Comparison of ENCODE assay signal across 15 cellular contexts in the genomic region with DNA sequence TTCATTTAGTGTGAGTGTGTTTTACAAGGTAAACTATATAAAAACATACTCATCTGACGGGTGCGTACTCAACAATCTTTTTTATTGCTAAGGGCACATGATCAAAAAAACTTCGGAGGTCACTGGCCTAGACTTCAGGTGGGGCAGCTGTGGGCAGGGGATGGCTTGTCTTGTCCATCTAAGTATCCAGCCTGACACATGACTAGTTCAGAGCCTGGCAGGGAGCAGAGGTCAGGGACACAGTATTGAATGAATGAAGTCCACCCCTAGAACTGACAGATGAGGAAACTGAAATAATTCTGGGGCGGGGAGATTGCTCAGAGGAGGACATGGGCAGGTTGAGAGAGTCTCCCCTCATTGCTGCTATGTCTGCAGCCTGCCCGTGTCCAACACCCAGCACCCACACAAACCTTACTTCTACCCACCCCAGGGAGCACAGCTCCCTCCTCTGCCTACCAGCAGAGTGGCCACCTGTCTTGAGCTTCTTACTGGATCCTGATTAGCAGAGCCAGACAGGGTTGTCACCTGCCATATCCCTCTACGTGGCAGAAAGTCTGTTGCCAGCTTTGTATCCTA. TPM values are rescaled to one million over a fixed set of nuclear protein-coding genes. Genes with fewer than 3 reads are reported as not detected.
A peak's percentile ranks its signal among the peaks of the same experiment; 100 is the strongest.
DNase-seq lines count a peak whose midpoint lies in the region; ATAC-seq, FAIRE-seq and TF ChIP-seq lines count a peak whose summit lies in the region.
"Had no signal": no experiment of that assay in that cellular context is flagged by ENCODE, and none has a peak within 500 bp of the region (broad histone marks: within the 10 kb centered on the region; RNA-seq: fewer than 3 reads in every experiment).

No MANE protein-coding gene starts in this region.

- H4K20me1 ChIP-seq in OCI-LY3 (ENCODE audit: insufficient read depth, low read length) (no peaks in the 10 kb centered on the region), K562 (replicated peaks; ENCODE audit: control insufficient read depth, insufficient read depth, low read length) (no peaks in the 10 kb centered on the region)

- H3K9me3 ChIP-seq in OCI-LY3 (ENCODE audit: insufficient read depth, low read length) (no peaks in the 10 kb centered on the region), K562 (replicated peaks; ENCODE audit: control insufficient read depth, insufficient read depth, low read depth, low read length) (no peaks in the 10 kb centered on the region)
- H3K9me3 ChIP-seq: SJCRH30 had no signal

- peak overlapping the region; percentile 87 for H3K27ac Mint-ChIP-seq in Calu3 (ENCODE audit: unreplicated experiment)
- no peak overlapping the region for H3K27ac Mint-ChIP-seq in nephron progenitor cell
- no peak overlapping the region for H3K27ac Mint-ChIP-seq in activated T-helper 2 cell treated with anti-CD3 and anti-CD28 coated beads, Interferon-gamma antibody, Interleukin-2, Interleukin-4, amounts not matched to agents 10 μg/mL and 5 μg/mL and 100 μg/mL, durations not matched to agents 14 hours and 24 hours and 36 hours
- H3K27ac Mint-ChIP-seq: GM23338 had no signal

- ATAC-seq in K562: no peak
- ATAC-seq in HG02623 (IDR thresholded peaks at IDR 0.05; ENCODE audit: unreplicated experiment): no peak

- H3K9me3 Mint-ChIP-seq in Calu3 (ENCODE audit: low read depth, unreplicated experiment) (no peaks in the 10 kb centered on the region), nephron progenitor cell (no peaks in the 10 kb centered on the region)
- no peaks in the 10 kb centered on the region for H3K9me3 Mint-ChIP-seq in activated T-helper 2 cell treated with anti-CD3 and anti-CD28 coated beads, Interferon-gamma antibody, Interleukin-2, Interleukin-4, amounts not matched to agents 10 μg/mL and 5 μg/mL and 100 μg/mL, durations not matched to agents 14 hours and 24 hours and 36 hours
- H3K9me3 Mint-ChIP-seq: GM23338 had no signal

- POLR2A ChIA-PET in K562 (lab: Yijun Ruan, JAX): interaction anchor here (0.7 to 2.2 kb wide), 10 partner anchors 10 to 470 kb away, joined by 3 to 9 read pairs (median 4); a partner anchor contains a TSS

- WGBS in K562 (ENCODE audit: insufficient coverage, low coverage, missing lambda C conversion rate): 65% methylated on average over 6 of the region's 6 CpGs

- H3K27ac ChIP-seq in OCI-LY3 (ENCODE audit: low read length) (peak overlapping the region; percentile 2; the same call in 1 of the 2 replicates), K562 (ENCODE audit: extremely low read depth, low read depth, low read length) (no peak overlapping the region)
- H3K27ac ChIP-seq: SJCRH30 had no signal

- peak overlapping the region; percentile 99 for H3K4me2 ChIP-seq in OCI-LY3 (ENCODE audit: low read length)
- 0 out of 2 replicates have a peak overlapping the region, but pooled peaks have one; percentile 14 for H3K4me2 ChIP-seq in K562 (ENCODE audit: insufficient read depth, low read length)
- H3K4me2 ChIP-seq: GM23338 had no signal

- peaks cover 78% of the 10 kb centered on the region for H3K4me1 ChIP-seq in OCI-LY3 (ENCODE audit: low read length)
- H3K4me1 ChIP-seq in K562 (replicated peaks in 1 of 2; ENCODE audit: control insufficient read depth in 2 of 2, insufficient read depth in 2 of 2, low read length in 2 of 2): peaks cover 42 to 53% of the 10 kb centered on the region in 2 experiments; a peak in 4 of 5 replicates

- TF ChIP-seq POLR2A in K562 (conservative IDR thresholded peaks at IDR 0.05): no peak

- no peak for TF ChIP-seq RAD21 in K562 (CRISPR knock-in tag; conservative IDR thresholded peaks at IDR 0.05 in 1 of 2, IDR thresholded peaks at IDR 0.05 in 1 of 2)

- in situ Hi-C loops in K562 (cut with MboI): loop anchor here (5.0 kb wide), 1 partner anchor 411 kb away; no protein-coding TSS in a partner anchor

- CTCF ChIA-PET in Calu3 (lab: Charles Lee) (interaction anchor here (0.6 to 2.8 kb wide), 35 partner anchors 15 to 470 kb away, joined by 3 to 47 read pairs (median 4); a partner anchor contains a TSS), K562 (lab: Yijun Ruan, JAX; ENCODE audit: low intra/inter-chr PET ratio) (interaction anchor here (2.0 to 4.0 kb wide), 5 partner anchors 305 to 470 kb away, joined by 7 to 60 read pairs (median 19); a partner anchor contains a TSS)

- H3K36me3 Mint-ChIP-seq in Calu3 (ENCODE audit: insufficient read depth, unreplicated experiment) (peaks cover 39% of the 10 kb centered on the region), nephron progenitor cell (ENCODE audit: low read depth) (peaks cover 4% of the 10 kb centered on the region)
- H3K36me3 Mint-ChIP-seq in activated T-helper 2 cell treated with anti-CD3 and anti-CD28 coated beads, Interferon-gamma antibody, Interleukin-2, Interleukin-4, amounts not matched to agents 10 μg/mL and 5 μg/mL and 100 μg/mL, durations not matched to agents 14 hours and 24 hours and 36 hours (ENCODE audit: low read depth): no peaks in the 10 kb centered on the region

- intact Hi-C loops in Calu3 (cut with micrococcal nuclease; ENCODE audit: unreplicated experiment): no loop called here
- intact Hi-C loops in K562 (cut with micrococcal nuclease): loop anchor here (2.0 to 10.0 kb wide), 3 partner anchors 241 to 814 kb away; no protein-coding TSS in a partner anchor
- intact Hi-C loops in activated T-helper 2 cell treated with anti-CD3 and anti-CD28 coated beads, Interferon-gamma antibody, Interleukin-2, Interleukin-4, amounts not matched to agents 10 μg/mL and 5 μg/mL and 100 μg/mL, durations not matched to agents 14 hours and 24 hours and 36 hours (cut with micrococcal nuclease): loop anchor here (10.0 kb wide), 1 partner anchor 154 kb away; no protein-coding TSS in a partner anchor

- no peak for TF ChIP-seq CTCF in Calu3 (IDR thresholded peaks at IDR 0.05; ENCODE audit: unreplicated experiment)
- no peak for TF ChIP-seq CTCF in OCI-LY3 (IDR thresholded peaks at IDR 0.05; ENCODE audit: low read depth, low read length)
- TF ChIP-seq CTCF in K562 (IDR thresholded peaks at IDR 0.05 in 2 of 3, conservative IDR thresholded peaks at IDR 0.05 in 1 of 3; ENCODE audit: insufficient read depth in 2 of 3, low read depth in 1 of 3, low read length in 3 of 3): no peak
- no peak for TF ChIP-seq CTCF in nephron progenitor cell (IDR thresholded peaks at IDR 0.05)

- H3K9ac ChIP-seq in OCI-LY3 (ENCODE audit: low read length) (peak overlapping the region; percentile 75), K562 (ENCODE audit: insufficient read depth in 1 of 2, low read depth in 2 of 2, low read length in 2 of 2) (peak overlapping the region in 1 of 2 experiments; percentile 49; a peak in 2 of 4 replicates)

- H3K4me1 Mint-ChIP-seq in Calu3 (ENCODE audit: low read depth, unreplicated experiment): peaks cover 55% of the 10 kb centered on the region
- peaks cover 64% of the 10 kb centered on the region for H3K4me1 Mint-ChIP-seq in nephron progenitor cell
- peaks cover 20% of the 10 kb centered on the region for H3K4me1 Mint-ChIP-seq in activated T-helper 2 cell treated with anti-CD3 and anti-CD28 coated beads, Interferon-gamma antibody, Interleukin-2, Interleukin-4, amounts not matched to agents 10 μg/mL and 5 μg/mL and 100 μg/mL, durations not matched to agents 14 hours and 24 hours and 36 hours (ENCODE audit: low read depth)

- H3K27me3 ChIP-seq in OCI-LY3 (ENCODE audit: low read depth, low read length) (no peaks in the 10 kb centered on the region), K562 (ENCODE audit: control insufficient read depth in 2 of 2, insufficient read depth in 2 of 2, low read length in 2 of 2) (no peaks in the 10 kb centered on the region)
- H3K27me3 ChIP-seq: SJCRH30 had no signal

- H3K36me3 ChIP-seq in OCI-LY3 (replicated peaks; ENCODE audit: low read depth, low read length): peaks cover 3% of the 10 kb centered on the region
- H3K36me3 ChIP-seq in K562 (ENCODE audit: control insufficient read depth, insufficient read depth, low read length): no peaks in the 10 kb centered on the region; the same call in 2 of the 3 replicates
- H3K36me3 ChIP-seq: SJCRH30 had no signal

- peak overlapping the region; percentile 78 for H3K4me3 ChIP-seq in OCI-LY3 (ENCODE audit: low read length)
- no peak overlapping the region for H3K4me3 ChIP-seq in K562
- H3K4me3 ChIP-seq: GM23338, SJCRH30 had no signal

- H3K9me1 ChIP-seq in K562 (ENCODE audit: control insufficient read depth, insufficient read depth, low read length): no peaks in the 10 kb centered on the region

- DNase-seq in Calu3 (no peak), K562 (ENCODE audit: extremely low read depth in 1 of 4, low spot score in 3 of 4) (no peak), nephron progenitor cell (no peak), hepatic stellate cell (ENCODE audit: low spot score) (no peak)
- no peak for DNase-seq in activated T-helper 2 cell treated with anti-CD3 and anti-CD28 coated beads, Interferon-gamma antibody, Interleukin-2, Interleukin-4, amounts not matched to agents 10 μg/mL and 5 μg/mL and 100 μg/mL, durations not matched to agents 14 hours and 24 hours and 36 hours (ENCODE audit: low spot score)
- DNase-seq: DMS153, Kasumi-1, NCI-H1417, NCI-H2029, NCI-H2171 treated with DMSO at 0.1 percent for 48 hours, NCI-H510A treated with DMSO at 0.1 percent for 48 hours had no signal

- H3K4me3 Mint-ChIP-seq in Calu3 (ENCODE audit: low read depth, unreplicated experiment) (no peak overlapping the region), nephron progenitor cell (peak overlapping the region; percentile 27)
- H3K4me3 Mint-ChIP-seq in activated T-helper 2 cell treated with anti-CD3 and anti-CD28 coated beads, Interferon-gamma antibody, Interleukin-2, Interleukin-4, amounts not matched to agents 10 μg/mL and 5 μg/mL and 100 μg/mL, durations not matched to agents 14 hours and 24 hours and 36 hours (ENCODE audit: low read depth): no peak overlapping the region
- H3K4me3 Mint-ChIP-seq: GM23338 had no signal

- H2AFZ ChIP-seq in OCI-LY3 (ENCODE audit: low read depth, low read length) (no peak overlapping the region), K562 (ENCODE audit: low read depth, low read length) (no peak overlapping the region)
- H2AFZ ChIP-seq: GM23338 had no signal

- no TSS peak for BruUV-seq in Calu3 (replicated peaks; lab: Mats Ljungman, UMichigan)
- BruUV-seq in K562 (replicated peaks; lab: Mats Ljungman, UMichigan): no TSS peak

- no peaks in the 10 kb centered on the region for H3K27me3 Mint-ChIP-seq in Calu3 (ENCODE audit: unreplicated experiment)
- peaks cover 9% of the 10 kb centered on the region for H3K27me3 Mint-ChIP-seq in nephron progenitor cell (ENCODE audit: low read depth, poor library complexity)
- peaks cover 1% of the 10 kb centered on the region for H3K27me3 Mint-ChIP-seq in activated T-helper 2 cell treated with anti-CD3 and anti-CD28 coated beads, Interferon-gamma antibody, Interleukin-2, Interleukin-4, amounts not matched to agents 10 μg/mL and 5 μg/mL and 100 μg/mL, durations not matched to agents 14 hours and 24 hours and 36 hours (ENCODE audit: low read depth)

- no peak for FAIRE-seq in K562 (lab: Jason Lieb, UNC)

- TF ChIP-seq EP300 in K562 (IDR thresholded peaks at IDR 0.05; ENCODE audit: low read length): no peak

- H3K79me2 ChIP-seq in OCI-LY3 (ENCODE audit: low read length): no peaks in the 10 kb centered on the region
- H3K79me2 ChIP-seq in K562 (ENCODE audit: control insufficient read depth, insufficient read depth, low read length): peaks cover 8% of the 10 kb centered on the region; the same call in 1 of the 3 replicates

RNA-seq across cellular contexts. Expression of a gene that starts 48.9 kb away (rescaled TPM):
- total RNA-seq in Calu3 (2022): 98.9 and 103 TPM in 2 replicates
- 39.2 and 66.5 TPM in 2 replicates for total RNA-seq in K562 (2011; cell fraction: chromatin; rRNA removed; ENCODE audit: low replicate concordance)
- 54.2 and 60.8 TPM in 2 replicates for total RNA-seq in K562 (2011; cell fraction: nucleolus; rRNA removed)
- total RNA-seq in K562 (2011; cell fraction: nucleoplasm; rRNA removed): 55.7 and 67.6 TPM in 2 replicates
- total RNA-seq in K562 (2014; rRNA removed): 166 and 199 TPM in 2 replicates
- total RNA-seq in K562 (2014; rRNA removed; fragmentation: Illumina TruSeq; extraction: Trizol): 97.5 and 126 TPM in 2 replicates
- total RNA-seq in K562 (2015; rRNA removed; fragmentation: Illumina TruSeq; extraction: Trizol): 130 and 136 TPM in 2 replicates
- 143 and 149 TPM in 2 replicates for total RNA-seq in K562 (2021)
- polyA plus RNA-seq in K562 (2011; rRNA removed): 145 and 165 TPM in 2 replicates
- 149 and 217 TPM in 2 replicates for polyA plus RNA-seq in K562 (2011; cell fraction: cytosol; rRNA removed)
- 68.7 and 82.6 TPM in 2 replicates for polyA plus RNA-seq in K562 (2011; cell fraction: nucleus; rRNA removed)
- polyA plus RNA-seq in K562 (2012): 102 and 171 TPM in 2 replicates
- polyA plus RNA-seq in K562 (2014; fragmentation: Illumina TruSeq; extraction: Trizol): 134 and 163 TPM in 2 replicates
- polyA plus RNA-seq in K562 (2014; fragmentation: Nextera tagmentation; extraction: Ambion mirVana): 100 to 1,000 TPM; 414 to 424 TPM
- polyA plus RNA-seq in K562 (2014; rRNA removed): 195 and 240 TPM in 2 replicates
- 39.8 and 41.8 TPM in 2 replicates for polyA minus RNA-seq in K562 (2011; rRNA and poly(A)+ RNA removed)
- polyA minus RNA-seq in K562 (2011; cell fraction: cytosol; rRNA and poly(A)+ RNA removed): 38.6 and 39.1 TPM in 2 replicates
- polyA minus RNA-seq in K562 (2011; cell fraction: nucleus; rRNA and poly(A)+ RNA removed): 15.3 and 25.4 TPM in 2 replicates
- 67.3 and 70.3 TPM in 2 replicates for total RNA-seq in activated T-helper 2 cell treated with anti-CD3 and anti-CD28 coated beads, Interferon-gamma antibody, Interleukin-2, Interleukin-4, amounts not matched to agents 10 μg/mL and 5 μg/mL and 100 μg/mL, durations not matched to agents 14 hours and 24 hours and 36 hours

RNA-seq across cellular contexts. Expression of a gene that starts 49.0 kb away (rescaled TPM):
- total RNA-seq in Calu3 (2022): 84.2 and 86.8 TPM in 2 replicates
- total RNA-seq in K562 (2011; cell fraction: chromatin; rRNA removed; ENCODE audit: low replicate concordance): 125 and 274 TPM in 2 replicates
- total RNA-seq in K562 (2011; cell fraction: nucleolus; rRNA removed): 162 and 166 TPM in 2 replicates
- total RNA-seq in K562 (2011; cell fraction: nucleoplasm; rRNA removed): 160 TPM in 2 replicates
- total RNA-seq in K562 (2014; rRNA removed): 12.6 and 22.5 TPM in 2 replicates
- 10.8 and 14.4 TPM in 2 replicates for total RNA-seq in K562 (2014; rRNA removed; fragmentation: Illumina TruSeq; extraction: Trizol)
- total RNA-seq in K562 (2015; rRNA removed; fragmentation: Illumina TruSeq; extraction: Trizol): 14.0 and 14.3 TPM in 2 replicates
- total RNA-seq in K562 (2021): 39.2 and 39.4 TPM in 2 replicates
- polyA plus RNA-seq in K562 (2011; rRNA removed): 37.0 and 59.6 TPM in 2 replicates
- 69.9 and 86.4 TPM in 2 replicates for polyA plus RNA-seq in K562 (2011; cell fraction: cytosol; rRNA removed)
- 128 and 148 TPM in 2 replicates for polyA plus RNA-seq in K562 (2011; cell fraction: nucleus; rRNA removed)
- polyA plus RNA-seq in K562 (2012): 27.9 and 28.7 TPM in 2 replicates
- polyA plus RNA-seq in K562 (2014; fragmentation: Illumina TruSeq; extraction: Trizol): 32.5 and 35.7 TPM in 2 replicates
- polyA plus RNA-seq in K562 (2014; fragmentation: Nextera tagmentation; extraction: Ambion mirVana): under 1 TPM; 0.14 to 0.17 TPM
- polyA plus RNA-seq in K562 (2014; rRNA removed): 26.8 and 31.0 TPM in 2 replicates
- 52.7 and 68.9 TPM in 2 replicates for polyA minus RNA-seq in K562 (2011; rRNA and poly(A)+ RNA removed)
- polyA minus RNA-seq in K562 (2011; cell fraction: cytosol; rRNA and poly(A)+ RNA removed): 35.2 and 46.9 TPM in 2 replicates
- 25.6 and 33.4 TPM in 2 replicates for polyA minus RNA-seq in K562 (2011; cell fraction: nucleus; rRNA and poly(A)+ RNA removed)
- total RNA-seq in activated T-helper 2 cell treated with anti-CD3 and anti-CD28 coated beads, Interferon-gamma antibody, Interleukin-2, Interleukin-4, amounts not matched to agents 10 μg/mL and 5 μg/mL and 100 μg/mL, durations not matched to agents 14 hours and 24 hours and 36 hours: 20.3 and 23.6 TPM in 2 replicates
